ENCODE assay signal across 11 cellular contexts in genomic region chrX:69505772-69506616, GRCh38. TPM values are rescaled to one million over a fixed set of nuclear protein-coding genes. Genes with fewer than 3 reads are reported as not detected.
A peak's percentile ranks its signal among the peaks of the same experiment; 100 is the strongest.
DNase-seq lines count a peak whose midpoint lies in the region; FAIRE-seq and TF ChIP-seq lines count a peak whose summit lies in the region.
"Had no signal": no experiment of that assay in that cellular context is flagged by ENCODE, and none has a peak within 500 bp of the region (broad histone marks: within the 10 kb centered on the region; RNA-seq: fewer than 3 reads in every experiment).

No MANE protein-coding gene starts in this region.

- H3K4me3 Mint-ChIP-seq in nephron progenitor cell = peak overlapping the region; percentile 82

- intact Hi-C loops in OCI-LY7 (cut with micrococcal nuclease; ENCODE audit: unreplicated experiment) = loop anchor here (2.0 kb wide), 1 partner anchor 627 kb away; the partner anchor contains the start of gene IGBP1

- H3K36me3 Mint-ChIP-seq in nephron progenitor cell (ENCODE audit: low read depth) = no peaks in the 10 kb centered on the region
- H3K36me3 Mint-ChIP-seq: IgD-negative memory B cell had no signal

- no TSS peak for BruUV-seq in OCI-LY7 (replicated peaks; lab: Mats Ljungman, UMichigan)

- peaks cover 24% of the 10 kb centered on the region for H3K9me3 Mint-ChIP-seq in nephron progenitor cell
- H3K9me3 Mint-ChIP-seq: activated naive CD4-positive, alpha-beta T cell treated with anti-CD3 and anti-CD28 coated beads, Interleukin-2, amount 50 U/mL, for 72 hours; IgD-negative memory B cell had no signal

- no peaks in the 10 kb centered on the region for H3K9me3 ChIP-seq in OCI-LY7 (ENCODE audit: low read length)

- CTCF ChIA-PET in OCI-LY7 (lab: Charles Lee; ENCODE audit: unreplicated experiment) = no interaction called here

- H3K4me2 ChIP-seq in OCI-LY7 (ENCODE audit: low read length) = peak overlapping the region; percentile 89

- POLR2A ChIA-PET in OCI-LY7 (lab: Charles Lee) = no interaction called here

- H3K27me3 Mint-ChIP-seq in nephron progenitor cell (ENCODE audit: low read depth, poor library complexity) = peaks cover 43% of the 10 kb centered on the region

- peak overlapping the region; percentile 66 for H3K27ac ChIP-seq in OCI-LY7 (ENCODE audit: low read depth, low read length, poor library complexity, severe bottlenecking)

- FAIRE-seq in GM12892 (lab: Jason Lieb, UNC) = no peak

- H3K27ac Mint-ChIP-seq in nephron progenitor cell = no peak overlapping the region
- H3K27ac Mint-ChIP-seq: activated naive CD4-positive, alpha-beta T cell treated with anti-CD3 and anti-CD28 coated beads, Interleukin-2, amount 50 U/mL, for 72 hours; IgD-negative memory B cell had no signal

- H3K4me1 Mint-ChIP-seq in nephron progenitor cell = no peaks in the 10 kb centered on the region

- H2AFZ ChIP-seq in OCI-LY7 (ENCODE audit: low read length) = no peak overlapping the region

- DNase-seq in ELF-1 (ENCODE audit: low read depth, low spot score) (peak; percentile 36), OCI-LY7 (ENCODE audit: low spot score) (peak; percentile 40), epithelial cell of esophagus (ENCODE audit: low read depth) (peak; percentile 6), nephron progenitor cell (no peak), KG1 (lab: John Stamatoyannopoulos, UW) (no peak), UCSD-AML1 (lab: John Stamatoyannopoulos, UW; ENCODE audit: unreplicated experiment) (no peak), GM12892 (ENCODE audit: insufficient read length) (no peak)
- DNase-seq: effector memory CD4-positive, alpha-beta T cell; NCI-H187 treated with DMSO at 0.1 percent for 48 hours had no signal

- peaks cover 46% of the 10 kb centered on the region for H3K4me1 ChIP-seq in OCI-LY7 (ENCODE audit: insufficient read depth, low read length, poor library complexity, severe bottlenecking)

- peaks cover 10% of the 10 kb centered on the region; the same call in 1 of the 2 replicates for H3K36me3 ChIP-seq in OCI-LY7 (ENCODE audit: insufficient read depth, low read length)

- H3K79me2 ChIP-seq in OCI-LY7 (ENCODE audit: insufficient read depth, low read depth, low read length) = peaks cover 46% of the 10 kb centered on the region; the same call in 1 of the 2 replicates

- H4K20me1 ChIP-seq in OCI-LY7 (ENCODE audit: insufficient read depth, low read length) = peaks cover 4% of the 10 kb centered on the region; the same call in 1 of the 2 replicates

- no peaks in the 10 kb centered on the region for H3K9me2 ChIP-seq in OCI-LY7 (ENCODE audit: insufficient read depth, low read length)

- no peak for TF ChIP-seq POLR2A in GM12892 (IDR thresholded peaks at IDR 0.05; ENCODE audit: low read depth, low read length)

- H3K4me3 ChIP-seq in OCI-LY7 (ENCODE audit: low read depth, low read length, poor library complexity, severe bottlenecking) (peak overlapping the region; percentile 84), epithelial cell of esophagus (ENCODE audit: low read length) (no peak overlapping the region)

- TF ChIP-seq CTCF in OCI-LY7 (conservative IDR thresholded peaks at IDR 0.05; ENCODE audit: low read length) (no peak), epithelial cell of esophagus (IDR thresholded peaks at IDR 0.05; ENCODE audit: insufficient read depth, low read depth, low read length, missing control alignments) (no peak), nephron progenitor cell (IDR thresholded peaks at IDR 0.05) (no peak)

RNA-seq across cellular contexts. Expression of gene NALF2, which starts 1.9 kb away (rescaled TPM):
- 2.8 and 3.3 TPM in 2 replicates for total RNA-seq in OCI-LY7 (2014; rRNA removed; shearing (Covaris generic))
- total RNA-seq in OCI-LY7 (2022) = 7.7 TPM in 2 replicates
- not detected for polyA plus RNA-seq in GM12892 (2012; ENCODE audit: missing spikeins)
- polyA plus RNA-seq: IgD-negative memory B cell had no signal

Comparison
In these comparisons a context has a peak if more than half of its experiments do, and no peak if none do; other contexts are left out.
1. DNase-seq: peak in ELF-1 (single experiment), OCI-LY7 (single experiment) and epithelial cell of esophagus (single experiment); none in nephron progenitor cell (single experiment), KG1 (single experiment), UCSD-AML1 (single experiment) and GM12892 (single experiment).